In genomic region chr10:118107541-118107940, GRCh38 we compare ENCODE assay signal across 18 cellular contexts.
"Had no signal": no experiment of that assay in that cellular context is flagged by ENCODE, and none has a peak within 500 bp of the region (broad histone marks: within the 10 kb centered on the region; RNA-seq: fewer than 3 reads in every experiment).

No MANE protein-coding gene starts in this region.

- ATAC-seq: left cardiac atrium; lower lobe of right lung; natural killer cell treated with Interleukin-12 subunit alpha and Interleukin-12 subunit beta and Interleukin-15 and Interleukin-18, amount 100 ng/mL, for 72 hours had no signal

- H3K27me3 ChIP-seq: colonic mucosa, hepatocyte, transverse colon had no signal

- H2AFZ ChIP-seq: hepatocyte, parathyroid adenoma had no signal

- H3K4me2 ChIP-seq: smooth muscle cell had no signal

- H3K9me3 ChIP-seq: colonic mucosa, left ventricle myocardium inferior, lower lobe of right lung, prostate gland, stomach, thoracic aorta, transverse colon had no signal

- H3K27ac ChIP-seq: colonic mucosa, foreskin keratinocyte, hepatocyte, left ventricle myocardium inferior, lower lobe of right lung, parathyroid adenoma, stomach, thoracic aorta, transverse colon had no signal

- H3K4me3 ChIP-seq: colonic mucosa, hepatocyte, left ventricle myocardium inferior, lower lobe of right lung, prostate gland, stomach, thoracic aorta, transverse colon had no signal

- H3K4me1 ChIP-seq: colonic mucosa, left ventricle myocardium inferior, lower lobe of right lung, parathyroid adenoma, prostate gland, stomach, transverse colon had no signal

- H3K9ac ChIP-seq: parathyroid adenoma had no signal

- DNase-seq: colonic mucosa; dermis blood vessel endothelial cell; erythroblast; kidney; left cardiac atrium; left ventricle myocardium inferior; lower lobe of right lung; stimulated activated CD4-positive, alpha-beta T cell treated with anti-CD3 and anti-CD28 coated beads, Interleukin-4, amount 100 ng/mL, for 24 hours; stimulated activated naive CD4-positive, alpha-beta T cell; stomach; transverse colon had no signal

- H3K36me3 ChIP-seq: colonic mucosa, left ventricle myocardium inferior, lower lobe of right lung, prostate gland, stomach, thoracic aorta, transverse colon had no signal
